Comparison of ENCODE assay signal across 23 cellular contexts in genomic region chr16:88515405-88515804, GRCh38.
"Had no signal": no experiment of that assay in that cellular context is flagged by ENCODE, and none has a peak within 500 bp of the region (broad histone marks: within the 10 kb centered on the region; RNA-seq: fewer than 3 reads in every experiment).

No MANE protein-coding gene starts in this region.

- H3K4me3 ChIP-seq: SJSA1, SK-N-MC had no signal

- DNase-seq: Karpas-422, KG1, MM.1S, MV-4-11, NCI-H1048, NCI-H1105, NCI-H1417, NCI-H146, NCI-H1694 treated with DMSO at 0.1 percent for 48 hours, NCI-H1930, NCI-H2081, NCI-H2107, NCI-H2227 treated with DMSO at 0.1 percent for 48 hours, NCI-H524 treated with DMSO at 0.1 percent for 48 hours, NCI-H69, NCI-H774, Right ventricle myocardium superior, RPMI8226, SIG-M5 had no signal

- FAIRE-seq: RCC 7860 had no signal

- H3K9me3 ChIP-seq: SJSA1 had no signal

- H3K27ac ChIP-seq: SJSA1, SK-N-MC had no signal

- H3K4me1 ChIP-seq: SJSA1 had no signal

- H3K27me3 ChIP-seq: SJSA1 had no signal

- H3K4me1 Mint-ChIP-seq: IgD-negative memory B cell had no signal

- H3K4me3 Mint-ChIP-seq: IgD-negative memory B cell had no signal

- H3K27ac Mint-ChIP-seq: IgD-negative memory B cell had no signal

- H3K27me3 Mint-ChIP-seq: IgD-negative memory B cell had no signal

- H3K36me3 ChIP-seq: SJSA1 had no signal

- H3K9me3 Mint-ChIP-seq: IgD-negative memory B cell had no signal
